ENCODE assay signal across 1 cellular context in the genomic region with DNA sequence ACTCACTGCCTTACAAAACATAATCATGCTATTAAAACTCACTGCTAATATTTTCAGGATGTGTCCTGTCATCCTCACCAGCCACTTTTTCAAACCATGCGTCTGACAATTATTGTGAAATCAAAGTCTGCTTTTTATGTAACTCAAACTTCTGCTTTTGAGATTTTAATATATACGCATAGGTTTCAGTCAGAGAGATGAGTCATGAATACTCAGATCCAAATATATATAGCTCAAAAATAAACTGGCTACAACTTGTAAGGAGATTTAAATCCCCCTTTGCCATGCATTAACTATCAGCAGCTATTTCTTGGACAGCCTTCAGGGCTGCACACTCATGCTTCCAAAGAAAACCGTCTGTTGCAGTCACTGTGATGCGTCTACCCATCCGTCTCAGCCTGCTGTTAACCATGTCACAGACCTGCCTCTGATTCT.
TF ChIP-seq lines count a peak whose summit lies in the region.

No MANE protein-coding gene starts in this region.

TF ChIP-seq in IMR-90, 13 proteins besides CTCF, POLR2A, EP300 and RAD21:
- TF ChIP-seq NFE2L2 (IDR thresholded peaks at IDR 0.05; ENCODE audit: low read depth, low read length) (no peak), CEBPB (IDR thresholded peaks at IDR 0.05; ENCODE audit: low read depth, low read length) (peak; percentile 69)
